ENCODE assay signal across 13 cellular contexts in genomic region chr9:18849910-18850677, GRCh38.
"Had no signal": no experiment of that assay in that cellular context is flagged by ENCODE, and none has a peak within 500 bp of the region (broad histone marks: within the 10 kb centered on the region; RNA-seq: fewer than 3 reads in every experiment).

No MANE protein-coding gene starts in this region.

- H3K27me3 ChIP-seq: ascending aorta, esophagus muscularis mucosa, neural progenitor cell, ovary, sigmoid colon, stomach, testis had no signal

- DNase-seq: activated naive CD4-positive, alpha-beta T cell; activated T-cell treated with anti-CD3 and anti-CD28 coated beads for 4 hours; hypothalamus; midbrain; ovary; sigmoid colon; stimulated activated CD4-positive, alpha-beta T cell treated with anti-CD3 and anti-CD28 coated beads, Interleukin-1b, Interleukin-23, amount 100 ng/mL, for 48 hours; stomach; testis had no signal

- ATAC-seq: activated CD4-positive, CD25-positive, alpha-beta regulatory T cell treated with anti-CD3 and anti-CD28 coated beads, Interleukin-2, amount 50 U/mL, for 24 hours had no signal

- H3K4me1 ChIP-seq: ascending aorta, neural progenitor cell, testis had no signal

- H3K27ac ChIP-seq: ascending aorta, esophagus muscularis mucosa, neural progenitor cell, ovary, sigmoid colon, testis had no signal

- H3K9me3 ChIP-seq: ascending aorta, esophagus muscularis mucosa, ovary, sigmoid colon, stomach, testis had no signal

- H3K4me3 ChIP-seq: ascending aorta, esophagus muscularis mucosa, neural progenitor cell, ovary, sigmoid colon, stomach, testis had no signal

- H3K36me3 ChIP-seq: neural progenitor cell, ovary, sigmoid colon, stomach had no signal
